ENCODE assay signal across 2 cellular contexts in the genomic region with DNA sequence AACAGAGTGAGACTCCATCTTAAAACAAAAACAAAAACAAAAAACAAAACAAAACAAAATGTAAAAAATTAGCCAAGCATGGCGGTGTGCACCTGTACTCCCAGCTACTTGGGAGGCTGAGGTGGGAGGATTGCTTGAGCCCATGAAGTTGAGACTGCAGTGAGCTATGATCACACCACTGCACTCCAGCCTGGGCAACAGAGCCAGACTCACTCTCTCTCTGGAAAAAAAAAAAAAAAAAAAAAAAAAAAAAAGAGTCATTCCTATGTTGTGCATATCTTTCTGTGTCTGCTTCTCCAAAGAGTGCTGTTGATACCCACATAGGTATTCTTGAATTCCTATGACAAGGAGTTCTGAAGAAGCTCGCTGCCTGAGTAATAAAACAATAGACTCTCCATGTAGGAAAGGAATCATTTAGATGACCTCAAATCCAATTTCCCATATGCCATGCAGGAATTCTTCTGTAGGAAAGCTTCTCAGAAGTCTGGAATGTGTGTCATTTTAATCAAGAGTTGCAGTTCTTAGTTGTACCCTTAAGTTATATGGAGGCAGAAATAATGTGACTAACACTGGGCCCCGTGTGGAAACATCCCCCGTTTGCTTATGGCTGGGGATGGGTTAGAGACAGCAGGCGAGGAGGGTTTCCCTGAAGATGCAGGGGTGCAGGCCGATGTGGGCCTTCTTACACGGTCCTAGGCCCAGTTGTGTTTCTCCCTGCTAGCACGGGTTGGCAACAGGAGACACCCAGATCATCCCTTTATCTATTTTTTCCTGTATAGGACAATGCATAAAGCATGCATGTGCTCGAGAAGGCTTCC.
TF ChIP-seq lines count a peak whose summit lies in the region.

No MANE protein-coding gene starts in this region.

TF ChIP-seq in HepG2, 621 proteins besides CTCF, POLR2A, EP300 and RAD21:
- TF ChIP-seq, protein P1, sequence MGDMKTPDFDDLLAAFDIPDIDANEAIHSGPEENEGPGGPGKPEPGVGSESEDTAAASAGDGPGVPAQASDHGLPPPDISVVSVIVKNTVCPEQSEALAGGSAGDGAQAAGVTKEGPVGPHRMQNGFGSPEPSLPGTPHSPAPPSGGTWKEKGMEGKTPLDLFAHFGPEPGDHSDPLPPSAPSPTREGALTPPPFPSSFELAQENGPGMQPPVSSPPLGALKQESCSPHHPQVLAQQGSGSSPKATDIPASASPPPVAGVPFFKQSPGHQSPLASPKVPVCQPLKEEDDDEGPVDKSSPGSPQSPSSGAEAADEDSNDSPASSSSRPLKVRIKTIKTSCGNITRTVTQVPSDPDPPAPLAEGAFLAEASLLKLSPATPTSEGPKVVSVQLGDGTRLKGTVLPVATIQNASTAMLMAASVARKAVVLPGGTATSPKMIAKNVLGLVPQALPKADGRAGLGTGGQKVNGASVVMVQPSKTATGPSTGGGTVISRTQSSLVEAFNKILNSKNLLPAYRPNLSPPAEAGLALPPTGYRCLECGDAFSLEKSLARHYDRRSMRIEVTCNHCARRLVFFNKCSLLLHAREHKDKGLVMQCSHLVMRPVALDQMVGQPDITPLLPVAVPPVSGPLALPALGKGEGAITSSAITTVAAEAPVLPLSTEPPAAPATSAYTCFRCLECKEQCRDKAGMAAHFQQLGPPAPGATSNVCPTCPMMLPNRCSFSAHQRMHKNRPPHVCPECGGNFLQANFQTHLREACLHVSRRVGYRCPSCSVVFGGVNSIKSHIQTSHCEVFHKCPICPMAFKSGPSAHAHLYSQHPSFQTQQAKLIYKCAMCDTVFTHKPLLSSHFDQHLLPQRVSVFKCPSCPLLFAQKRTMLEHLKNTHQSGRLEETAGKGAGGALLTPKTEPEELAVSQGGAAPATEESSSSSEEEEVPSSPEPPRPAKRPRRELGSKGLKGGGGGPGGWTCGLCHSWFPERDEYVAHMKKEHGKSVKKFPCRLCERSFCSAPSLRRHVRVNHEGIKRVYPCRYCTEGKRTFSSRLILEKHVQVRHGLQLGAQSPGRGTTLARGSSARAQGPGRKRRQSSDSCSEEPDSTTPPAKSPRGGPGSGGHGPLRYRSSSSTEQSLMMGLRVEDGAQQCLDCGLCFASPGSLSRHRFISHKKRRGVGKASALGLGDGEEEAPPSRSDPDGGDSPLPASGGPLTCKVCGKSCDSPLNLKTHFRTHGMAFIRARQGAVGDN (CRISPR knock-in tag; IDR thresholded peaks at IDR 0.05): peak; percentile 49
- TF ChIP-seq ZNF367 (CRISPR knock-in tag; IDR thresholded peaks at IDR 0.05; ENCODE audit: borderline replicate concordance) (no peak), ZNF33B (CRISPR knock-in tag; IDR thresholded peaks at IDR 0.05) (0 out of 2 replicates have a peak, but pooled peaks have one; percentile 33), ZNF430 (CRISPR knock-in tag; IDR thresholded peaks at IDR 0.05) (peak; percentile 4; the same call in 1 of the 2 replicates), ATF1 (CRISPR knock-in tag; IDR thresholded peaks at IDR 0.05) (0 out of 2 replicates have a peak, but pooled peaks have one; percentile 28), ZFP36L1 (CRISPR knock-in tag; IDR thresholded peaks at IDR 0.05) (0 out of 2 replicates have a peak, but pooled peaks have one; percentile 10), ZNF547 (CRISPR knock-in tag; IDR thresholded peaks at IDR 0.05) (0 out of 2 replicates have a peak, but pooled peaks have one; percentile 28)
- TF ChIP-seq, protein P2, sequence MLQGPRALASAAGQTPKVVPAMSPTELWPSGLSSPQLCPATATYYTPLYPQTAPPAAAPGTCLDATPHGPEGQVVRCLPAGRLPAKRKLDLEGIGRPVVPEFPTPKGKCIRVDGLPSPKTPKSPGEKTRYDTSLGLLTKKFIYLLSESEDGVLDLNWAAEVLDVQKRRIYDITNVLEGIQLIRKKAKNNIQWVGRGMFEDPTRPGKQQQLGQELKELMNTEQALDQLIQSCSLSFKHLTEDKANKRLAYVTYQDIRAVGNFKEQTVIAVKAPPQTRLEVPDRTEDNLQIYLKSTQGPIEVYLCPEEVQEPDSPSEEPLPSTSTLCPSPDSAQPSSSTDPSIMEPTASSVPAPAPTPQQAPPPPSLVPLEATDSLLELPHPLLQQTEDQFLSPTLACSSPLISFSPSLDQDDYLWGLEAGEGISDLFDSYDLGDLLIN (CRISPR knock-in tag; IDR thresholded peaks at IDR 0.05; ENCODE audit: borderline replicate concordance): no peak

TF ChIP-seq in K562, 482 proteins besides CTCF, POLR2A, EP300 and RAD21:
- TF ChIP-seq, protein P3, sequence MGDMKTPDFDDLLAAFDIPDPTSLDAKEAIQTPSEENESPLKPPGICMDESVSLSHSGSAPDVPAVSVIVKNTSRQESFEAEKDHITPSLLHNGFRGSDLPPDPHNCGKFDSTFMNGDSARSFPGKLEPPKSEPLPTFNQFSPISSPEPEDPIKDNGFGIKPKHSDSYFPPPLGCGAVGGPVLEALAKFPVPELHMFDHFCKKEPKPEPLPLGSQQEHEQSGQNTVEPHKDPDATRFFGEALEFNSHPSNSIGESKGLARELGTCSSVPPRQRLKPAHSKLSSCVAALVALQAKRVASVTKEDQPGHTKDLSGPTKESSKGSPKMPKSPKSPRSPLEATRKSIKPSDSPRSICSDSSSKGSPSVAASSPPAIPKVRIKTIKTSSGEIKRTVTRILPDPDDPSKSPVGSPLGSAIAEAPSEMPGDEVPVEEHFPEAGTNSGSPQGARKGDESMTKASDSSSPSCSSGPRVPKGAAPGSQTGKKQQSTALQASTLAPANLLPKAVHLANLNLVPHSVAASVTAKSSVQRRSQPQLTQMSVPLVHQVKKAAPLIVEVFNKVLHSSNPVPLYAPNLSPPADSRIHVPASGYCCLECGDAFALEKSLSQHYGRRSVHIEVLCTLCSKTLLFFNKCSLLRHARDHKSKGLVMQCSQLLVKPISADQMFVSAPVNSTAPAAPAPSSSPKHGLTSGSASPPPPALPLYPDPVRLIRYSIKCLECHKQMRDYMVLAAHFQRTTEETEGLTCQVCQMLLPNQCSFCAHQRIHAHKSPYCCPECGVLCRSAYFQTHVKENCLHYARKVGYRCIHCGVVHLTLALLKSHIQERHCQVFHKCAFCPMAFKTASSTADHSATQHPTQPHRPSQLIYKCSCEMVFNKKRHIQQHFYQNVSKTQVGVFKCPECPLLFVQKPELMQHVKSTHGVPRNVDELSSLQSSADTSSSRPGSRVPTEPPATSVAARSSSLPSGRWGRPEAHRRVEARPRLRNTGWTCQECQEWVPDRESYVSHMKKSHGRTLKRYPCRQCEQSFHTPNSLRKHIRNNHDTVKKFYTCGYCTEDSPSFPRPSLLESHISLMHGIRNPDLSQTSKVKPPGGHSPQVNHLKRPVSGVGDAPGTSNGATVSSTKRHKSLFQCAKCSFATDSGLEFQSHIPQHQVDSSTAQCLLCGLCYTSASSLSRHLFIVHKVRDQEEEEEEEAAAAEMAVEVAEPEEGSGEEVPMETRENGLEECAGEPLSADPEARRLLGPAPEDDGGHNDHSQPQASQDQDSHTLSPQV (IDR thresholded peaks at IDR 0.05): no peak
- TF ChIP-seq, protein P4, sequence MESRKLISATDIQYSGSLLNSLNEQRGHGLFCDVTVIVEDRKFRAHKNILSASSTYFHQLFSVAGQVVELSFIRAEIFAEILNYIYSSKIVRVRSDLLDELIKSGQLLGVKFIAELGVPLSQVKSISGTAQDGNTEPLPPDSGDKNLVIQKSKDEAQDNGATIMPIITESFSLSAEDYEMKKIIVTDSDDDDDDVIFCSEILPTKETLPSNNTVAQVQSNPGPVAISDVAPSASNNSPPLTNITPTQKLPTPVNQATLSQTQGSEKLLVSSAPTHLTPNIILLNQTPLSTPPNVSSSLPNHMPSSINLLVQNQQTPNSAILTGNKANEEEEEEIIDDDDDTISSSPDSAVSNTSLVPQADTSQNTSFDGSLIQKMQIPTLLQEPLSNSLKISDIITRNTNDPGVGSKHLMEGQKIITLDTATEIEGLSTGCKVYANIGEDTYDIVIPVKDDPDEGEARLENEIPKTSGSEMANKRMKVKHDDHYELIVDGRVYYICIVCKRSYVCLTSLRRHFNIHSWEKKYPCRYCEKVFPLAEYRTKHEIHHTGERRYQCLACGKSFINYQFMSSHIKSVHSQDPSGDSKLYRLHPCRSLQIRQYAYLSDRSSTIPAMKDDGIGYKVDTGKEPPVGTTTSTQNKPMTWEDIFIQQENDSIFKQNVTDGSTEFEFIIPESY (CRISPR knock-in tag; IDR thresholded peaks at IDR 0.05): peak; percentile 23; the same call in 1 of the 2 replicates
- TF ChIP-seq ZNF384 (IDR thresholded peaks at IDR 0.05; ENCODE audit: low read depth, low read length): peak; percentile 60; the same call in 1 of the 2 replicates
- no peak for TF ChIP-seq SIX5 (IDR thresholded peaks at IDR 0.05; ENCODE audit: borderline replicate concordance in 1 of 2, insufficient read depth in 1 of 2, low read depth in 1 of 2, low read length in 2 of 2)
- TF ChIP-seq ZNF121 (CRISPR knock-in tag; conservative IDR thresholded peaks at IDR 0.05): peak; percentile 70
- no peak for TF ChIP-seq ARHGAP35 (IDR thresholded peaks at IDR 0.05; ENCODE audit: partially characterized antibody)
- TF ChIP-seq, protein P5, sequence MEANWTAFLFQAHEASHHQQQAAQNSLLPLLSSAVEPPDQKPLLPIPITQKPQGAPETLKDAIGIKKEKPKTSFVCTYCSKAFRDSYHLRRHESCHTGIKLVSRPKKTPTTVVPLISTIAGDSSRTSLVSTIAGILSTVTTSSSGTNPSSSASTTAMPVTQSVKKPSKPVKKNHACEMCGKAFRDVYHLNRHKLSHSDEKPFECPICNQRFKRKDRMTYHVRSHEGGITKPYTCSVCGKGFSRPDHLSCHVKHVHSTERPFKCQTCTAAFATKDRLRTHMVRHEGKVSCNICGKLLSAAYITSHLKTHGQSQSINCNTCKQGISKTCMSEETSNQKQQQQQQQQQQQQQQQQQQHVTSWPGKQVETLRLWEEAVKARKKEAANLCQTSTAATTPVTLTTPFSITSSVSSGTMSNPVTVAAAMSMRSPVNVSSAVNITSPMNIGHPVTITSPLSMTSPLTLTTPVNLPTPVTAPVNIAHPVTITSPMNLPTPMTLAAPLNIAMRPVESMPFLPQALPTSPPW (CRISPR knock-in tag; IDR thresholded peaks at IDR 0.05): no peak
- no peak for TF ChIP-seq CBFA2T2 (conservative IDR thresholded peaks at IDR 0.05)
- TF ChIP-seq, protein P6, sequence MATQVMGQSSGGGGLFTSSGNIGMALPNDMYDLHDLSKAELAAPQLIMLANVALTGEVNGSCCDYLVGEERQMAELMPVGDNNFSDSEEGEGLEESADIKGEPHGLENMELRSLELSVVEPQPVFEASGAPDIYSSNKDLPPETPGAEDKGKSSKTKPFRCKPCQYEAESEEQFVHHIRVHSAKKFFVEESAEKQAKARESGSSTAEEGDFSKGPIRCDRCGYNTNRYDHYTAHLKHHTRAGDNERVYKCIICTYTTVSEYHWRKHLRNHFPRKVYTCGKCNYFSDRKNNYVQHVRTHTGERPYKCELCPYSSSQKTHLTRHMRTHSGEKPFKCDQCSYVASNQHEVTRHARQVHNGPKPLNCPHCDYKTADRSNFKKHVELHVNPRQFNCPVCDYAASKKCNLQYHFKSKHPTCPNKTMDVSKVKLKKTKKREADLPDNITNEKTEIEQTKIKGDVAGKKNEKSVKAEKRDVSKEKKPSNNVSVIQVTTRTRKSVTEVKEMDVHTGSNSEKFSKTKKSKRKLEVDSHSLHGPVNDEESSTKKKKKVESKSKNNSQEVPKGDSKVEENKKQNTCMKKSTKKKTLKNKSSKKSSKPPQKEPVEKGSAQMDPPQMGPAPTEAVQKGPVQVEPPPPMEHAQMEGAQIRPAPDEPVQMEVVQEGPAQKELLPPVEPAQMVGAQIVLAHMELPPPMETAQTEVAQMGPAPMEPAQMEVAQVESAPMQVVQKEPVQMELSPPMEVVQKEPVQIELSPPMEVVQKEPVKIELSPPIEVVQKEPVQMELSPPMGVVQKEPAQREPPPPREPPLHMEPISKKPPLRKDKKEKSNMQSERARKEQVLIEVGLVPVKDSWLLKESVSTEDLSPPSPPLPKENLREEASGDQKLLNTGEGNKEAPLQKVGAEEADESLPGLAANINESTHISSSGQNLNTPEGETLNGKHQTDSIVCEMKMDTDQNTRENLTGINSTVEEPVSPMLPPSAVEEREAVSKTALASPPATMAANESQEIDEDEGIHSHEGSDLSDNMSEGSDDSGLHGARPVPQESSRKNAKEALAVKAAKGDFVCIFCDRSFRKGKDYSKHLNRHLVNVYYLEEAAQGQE (CRISPR knock-in tag; IDR thresholded peaks at IDR 0.05; ENCODE audit: low read depth): no peak
- TF ChIP-seq, protein P7, sequence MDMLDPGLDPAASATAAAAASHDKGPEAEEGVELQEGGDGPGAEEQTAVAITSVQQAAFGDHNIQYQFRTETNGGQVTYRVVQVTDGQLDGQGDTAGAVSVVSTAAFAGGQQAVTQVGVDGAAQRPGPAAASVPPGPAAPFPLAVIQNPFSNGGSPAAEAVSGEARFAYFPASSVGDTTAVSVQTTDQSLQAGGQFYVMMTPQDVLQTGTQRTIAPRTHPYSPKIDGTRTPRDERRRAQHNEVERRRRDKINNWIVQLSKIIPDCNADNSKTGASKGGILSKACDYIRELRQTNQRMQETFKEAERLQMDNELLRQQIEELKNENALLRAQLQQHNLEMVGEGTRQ (CRISPR knock-in tag; IDR thresholded peaks at IDR 0.05): no peak
